ENCODE assay signal across 6 cellular contexts in genomic region chr4:75990129-75990528, GRCh38. TPM values are rescaled to one million over a fixed set of nuclear protein-coding genes. Genes with fewer than 3 reads are reported as not detected.
DNase-seq lines count a peak whose midpoint lies in the region; ATAC-seq, FAIRE-seq and TF ChIP-seq lines count a peak whose summit lies in the region.

No MANE protein-coding gene starts in this region.

- CTCF ChIA-PET in A549 (lab: Yijun Ruan, JAX) (no interaction called here), OCI-LY7 (lab: Charles Lee; ENCODE audit: unreplicated experiment) (interaction anchor here (0.6 kb wide), 1 partner anchor 95 kb away, joined by 3 read pairs; no protein-coding TSS in a partner anchor)

- no TSS peak for BruUV-seq in OCI-LY7 (replicated peaks; lab: Mats Ljungman, UMichigan)

- no peaks in the 10 kb centered on the region for H3K27me3 ChIP-seq in hepatocyte
- H3K27me3 ChIP-seq in aorta (ENCODE audit: control insufficient read depth in 1 of 2, insufficient read depth in 2 of 2, low read length in 1 of 2): no peaks in the 10 kb centered on the region

- H3K4me3 ChIP-seq in A549: peak overlapping the region; percentile 92
- H3K4me3 ChIP-seq in OCI-LY7 (ENCODE audit: low read depth, low read length, poor library complexity, severe bottlenecking): peak overlapping the region; percentile 97
- peak overlapping the region; percentile 89 for H3K4me3 ChIP-seq in hepatocyte
- peak overlapping the region; percentile 93 to 95 for H3K4me3 ChIP-seq in aorta (ENCODE audit: low read length in 2 of 2)

- TF ChIP-seq CTCF in A549 (IDR thresholded peaks at IDR 0.05) (no peak), OCI-LY7 (conservative IDR thresholded peaks at IDR 0.05; ENCODE audit: low read length) (no peak), hepatocyte (IDR thresholded peaks at IDR 0.05; ENCODE audit: poor library complexity) (no peak)

- DNase-seq in A549 (ENCODE audit: low read depth in 1 of 2, low spot score in 1 of 2) (no peak), OCI-LY7 (ENCODE audit: low spot score) (peak; percentile 19), hepatocyte (ENCODE audit: low spot score) (no peak), aorta (no peak), NCI-H2107 treated with DMSO at 0.1 percent for 48 hours (lab: John Stamatoyannopoulos, UW; ENCODE audit: unreplicated experiment) (no peak)

- TF ChIP-seq POLR2A in A549 (IDR thresholded peaks at IDR 0.05; ENCODE audit: low read length): no peak

- TF ChIP-seq RAD21 in A549 (conservative IDR thresholded peaks at IDR 0.05 in 1 of 2, IDR thresholded peaks at IDR 0.05 in 1 of 2): no peak

- H3K79me2 ChIP-seq in OCI-LY7 (ENCODE audit: insufficient read depth, low read depth, low read length) (peaks cover 55% of the 10 kb centered on the region), hepatocyte (peaks cover 55% of the 10 kb centered on the region)

- H3K36me3 ChIP-seq in OCI-LY7 (ENCODE audit: insufficient read depth, low read length) (peaks cover 25% of the 10 kb centered on the region), hepatocyte (replicated peaks; ENCODE audit: insufficient read depth, low read depth) (no peaks in the 10 kb centered on the region), aorta (ENCODE audit: control insufficient read depth in 1 of 2, insufficient read depth in 2 of 2, low read length in 1 of 2) (no peaks in the 10 kb centered on the region)

- H3K9me2 ChIP-seq in OCI-LY7 (ENCODE audit: insufficient read depth, low read length): no peaks in the 10 kb centered on the region
- no peaks in the 10 kb centered on the region for H3K9me2 ChIP-seq in hepatocyte (replicated peaks; ENCODE audit: insufficient read depth)

- H3K4me2 ChIP-seq in A549 (peak overlapping the region; percentile 80), OCI-LY7 (ENCODE audit: low read length) (peak overlapping the region; percentile 76), hepatocyte (peak overlapping the region; percentile 89)

- peak overlapping the region; percentile 96 for H2AFZ ChIP-seq in OCI-LY7 (ENCODE audit: low read length)
- peak overlapping the region; percentile 98 for H2AFZ ChIP-seq in hepatocyte

- intact Hi-C loops in OCI-LY7 (cut with micrococcal nuclease; ENCODE audit: unreplicated experiment) (loop anchor here (1.0 to 2.0 kb wide), 3 partner anchors 49 to 209 kb away; partner anchors contain the start of genes NAAA and NUP54), aorta (cut with DNase I) (loop anchor here in 1 of 2 donors (10.0 kb wide), 1 partner anchor 155 kb away; the partner anchor contains the start of gene NUP54)

- no peak for FAIRE-seq in A549 (lab: Jason Lieb, UNC)

- POLR2A ChIA-PET in A549 (lab: Yijun Ruan, JAX): interaction anchor here (1.1 kb wide), 1 partner anchor 158 kb away, joined by 4 read pairs; the partner anchor contains the start of gene NUP54
- POLR2A ChIA-PET in OCI-LY7 (lab: Charles Lee): interaction anchor here (0.6 to 1.0 kb wide), 2 partner anchors 17 to 49 kb away, joined by 3 to 4 read pairs; partner anchors contain the start of genes CXCL9 and NAAA

- WGBS in A549 (ENCODE audit: missing lambda C conversion rate): 2% methylated on average over 17 of the region's 17 CpGs
- 1% methylated on average over 17 of the region's 17 CpGs for WGBS in hepatocyte (ENCODE audit: low lambda C conversion rate, missing lambda C conversion rate)
- 0% methylated on average over 17 of the region's 17 CpGs for WGBS in aorta, 2 donors

- H3K27ac ChIP-seq in A549 (peak overlapping the region; percentile 84 to 93), OCI-LY7 (ENCODE audit: low read depth, low read length, poor library complexity, severe bottlenecking) (peak overlapping the region; percentile 38), hepatocyte (peak overlapping the region; percentile 70), aorta (ENCODE audit: low read depth in 1 of 2, low read length in 2 of 2) (no peak overlapping the region)

- no peak for TF ChIP-seq EP300 in A549 (IDR thresholded peaks at IDR 0.05)

- H4K20me1 ChIP-seq in OCI-LY7 (ENCODE audit: insufficient read depth, low read length) (peaks cover 14% of the 10 kb centered on the region; the same call in 1 of the 2 replicates), hepatocyte (ENCODE audit: insufficient read depth, poor library complexity, severe bottlenecking) (peaks cover 8% of the 10 kb centered on the region)

- ATAC-seq in A549 (no peak), aorta (ENCODE audit: low FRiP score) (no peak), GM21786 (IDR thresholded peaks at IDR 0.05; ENCODE audit: unreplicated experiment) (no peak)

- H3K4me1 ChIP-seq in A549 (peaks cover 7% of the 10 kb centered on the region; the same call in 1 of the 3 replicates), OCI-LY7 (ENCODE audit: insufficient read depth, low read length, poor library complexity, severe bottlenecking) (peaks cover 12% of the 10 kb centered on the region), hepatocyte (ENCODE audit: insufficient read depth) (no peaks in the 10 kb centered on the region), aorta (ENCODE audit: control insufficient read depth in 1 of 2, insufficient read depth in 2 of 2, low read length in 2 of 2) (peaks cover 0 to 5% of the 10 kb centered on the region in 2 donors)

- H3K9me3 ChIP-seq in A549 (no peaks in the 10 kb centered on the region), OCI-LY7 (ENCODE audit: low read length) (no peaks in the 10 kb centered on the region), hepatocyte (ENCODE audit: low read depth) (no peaks in the 10 kb centered on the region), aorta (ENCODE audit: control insufficient read depth, low read length) (no peaks in the 10 kb centered on the region)

TF ChIP-seq in A549, 52 proteins besides CTCF, POLR2A, EP300 and RAD21:
- TF ChIP-seq FOSB (CRISPR knock-in tag; IDR thresholded peaks at IDR 0.05) (no peak), SMC3 (IDR thresholded peaks at IDR 0.05) (no peak), MYC (IDR thresholded peaks at IDR 0.05; ENCODE audit: borderline replicate concordance, low read length) (no peak), NPAS2 (CRISPR knock-in tag; IDR thresholded peaks at IDR 0.05; ENCODE audit: borderline replicate concordance) (no peak)

RNA-seq across cellular contexts. Expression of gene SDAD1, which starts 0.6 kb away (rescaled TPM):
- polyA plus RNA-seq in A549 (2011; rRNA removed) (18.3 and 18.9 TPM in 2 replicates), A549 (2017; fragmentation: RNase III; extraction: RNeasy Plus Mini Kit Qiagen cat#74134 plus additional on column Dnase treatment) (12.0 to 12.6 TPM (median 12.3 TPM) in 3 replicates), hepatocyte (35.3 and 36.0 TPM in 2 replicates), aorta (10 to 100 TPM; 16.0 to 17.2 TPM)
- 4.2 and 4.5 TPM in 2 replicates for polyA plus RNA-seq in A549 (2012; cell fraction: cytosol; rRNA removed)
- 2.8 and 3.1 TPM in 2 replicates for polyA plus RNA-seq in A549 (2012; cell fraction: nucleus; rRNA removed)
- polyA minus RNA-seq in A549 (2011; rRNA and poly(A)+ RNA removed): 7.9 and 8.6 TPM in 2 replicates
- 21.4 and 23.0 TPM in 2 replicates for total RNA-seq in OCI-LY7 (2014; rRNA removed; shearing (Covaris generic))
- total RNA-seq in OCI-LY7 (2022) (42.7 and 46.7 TPM in 2 replicates), hepatocyte (33.8 and 43.3 TPM in 2 replicates), aorta (10 to 100 TPM; 30.2 to 36.5 TPM)

RNA-seq across cellular contexts. Expression of gene CXCL9, which starts 17.2 kb away (rescaled TPM):
- not detected in 2 replicates for polyA plus RNA-seq in A549 (2011; rRNA removed)
- not detected in 2 replicates for polyA plus RNA-seq in A549 (2012; cell fraction: cytosol; rRNA removed)
- not detected in 2 replicates for polyA plus RNA-seq in A549 (2012; cell fraction: nucleus; rRNA removed)
- polyA plus RNA-seq in A549 (2017; fragmentation: RNase III; extraction: RNeasy Plus Mini Kit Qiagen cat#74134 plus additional on column Dnase treatment): not detected in 3 replicates
- polyA minus RNA-seq in A549 (2011; rRNA and poly(A)+ RNA removed): not detected in 2 replicates
- total RNA-seq in OCI-LY7 (2014; rRNA removed; shearing (Covaris generic)): 0.13 TPM in 1 of 2 replicates, not detected in the other
- total RNA-seq in OCI-LY7 (2022): not detected in 2 replicates
- not detected in 2 replicates for total RNA-seq in hepatocyte
- not detected in 2 replicates for polyA plus RNA-seq in hepatocyte
- 1 to 10 TPM; 1.2 to 1.6 TPM for total RNA-seq in aorta
- 1 to 10 TPM in 1 of 2 donors, under 1 TPM in 1; 0.38 to 4.4 TPM for polyA plus RNA-seq in aorta

RNA-seq across cellular contexts. Expression of gene CXCL10, which starts 33.2 kb away (rescaled TPM):
- polyA plus RNA-seq in A549 (2011; rRNA removed) (not detected in 2 replicates), A549 (2017; fragmentation: RNase III; extraction: RNeasy Plus Mini Kit Qiagen cat#74134 plus additional on column Dnase treatment) (not detected in 3 replicates), hepatocyte (3.3 and 7.4 TPM in 2 replicates), aorta (1 to 10 TPM in 1 of 2 donors, not detected in 1; 7.8 TPM)
- not detected in 2 replicates for polyA plus RNA-seq in A549 (2012; cell fraction: cytosol; rRNA removed)
- not detected in 2 replicates for polyA plus RNA-seq in A549 (2012; cell fraction: nucleus; rRNA removed)
- not detected in 2 replicates for polyA minus RNA-seq in A549 (2011; rRNA and poly(A)+ RNA removed)
- not detected in 2 replicates for total RNA-seq in OCI-LY7 (2014; rRNA removed; shearing (Covaris generic))
- total RNA-seq in OCI-LY7 (2022) (not detected in 2 replicates), hepatocyte (2.8 and 3.7 TPM in 2 replicates), aorta (1 to 10 TPM; 1.8 to 2.6 TPM)

RNA-seq across cellular contexts. Expression of gene CXCL11, which starts 45.7 kb away (rescaled TPM):
- not detected in 2 replicates for polyA plus RNA-seq in A549 (2011; rRNA removed)
- not detected in 2 replicates for polyA plus RNA-seq in A549 (2012; cell fraction: cytosol; rRNA removed)
- polyA plus RNA-seq in A549 (2012; cell fraction: nucleus; rRNA removed): not detected in 2 replicates
- polyA plus RNA-seq in A549 (2017; fragmentation: RNase III; extraction: RNeasy Plus Mini Kit Qiagen cat#74134 plus additional on column Dnase treatment): not detected in 3 replicates
- polyA minus RNA-seq in A549 (2011; rRNA and poly(A)+ RNA removed): not detected in 2 replicates
- total RNA-seq in OCI-LY7 (2014; rRNA removed; shearing (Covaris generic)): not detected in 2 replicates
- total RNA-seq in OCI-LY7 (2022): 0.40 TPM in 1 of 2 replicates, not detected in the other
- total RNA-seq in hepatocyte: not detected in 2 replicates
- not detected in 2 replicates for polyA plus RNA-seq in hepatocyte
- total RNA-seq in aorta: under 1 TPM; 0.23 to 0.45 TPM
- 1 to 10 TPM in 1 of 2 donors, under 1 TPM in 1; 0.46 to 2.3 TPM for polyA plus RNA-seq in aorta

RNA-seq across cellular contexts. Expression of gene NAAA, which starts 49.3 kb away (rescaled TPM):
- polyA plus RNA-seq in A549 (2011; rRNA removed): 29.3 and 31.8 TPM in 2 replicates
- polyA plus RNA-seq in A549 (2012; cell fraction: cytosol; rRNA removed): 31.5 and 32.1 TPM in 2 replicates
- polyA plus RNA-seq in A549 (2012; cell fraction: nucleus; rRNA removed): 35.7 and 48.3 TPM in 2 replicates
- polyA plus RNA-seq in A549 (2017; fragmentation: RNase III; extraction: RNeasy Plus Mini Kit Qiagen cat#74134 plus additional on column Dnase treatment): 20.3 to 27.0 TPM (median 23.7 TPM) in 3 replicates
- 19.8 and 21.9 TPM in 2 replicates for polyA minus RNA-seq in A549 (2011; rRNA and poly(A)+ RNA removed)
- 21.5 and 29.9 TPM in 2 replicates for total RNA-seq in OCI-LY7 (2014; rRNA removed; shearing (Covaris generic))
- 15.3 and 19.3 TPM in 2 replicates for total RNA-seq in OCI-LY7 (2022)
- 41.0 and 62.5 TPM in 2 replicates for total RNA-seq in hepatocyte
- 18.4 and 21.8 TPM in 2 replicates for polyA plus RNA-seq in hepatocyte
- 10 to 100 TPM; 24.9 to 41.4 TPM for total RNA-seq in aorta
- polyA plus RNA-seq in aorta: 10 to 100 TPM; 24.8 to 28.2 TPM

Comparison
In these comparisons a context has a peak if more than half of its experiments do, and no peak if none do; other contexts are left out.
1. H3K27ac ChIP-seq: peak in A549 (2 of 2), OCI-LY7 (single experiment) and hepatocyte (single experiment); none in aorta (0 of 2).
2. Peak in every context shown above with its lines, with median percentiles within 50 percentile points of each other: H3K4me2 ChIP-seq and H3K4me3 ChIP-seq.